18 cellular contexts compared by ENCODE assay signal in genomic region chr17:56917559-56918296, GRCh38. TPM values are rescaled to one million over a fixed set of nuclear protein-coding genes. Genes with fewer than 3 reads are reported as not detected.
DNase-seq lines count a peak whose midpoint lies in the region; ATAC-seq and TF ChIP-seq lines count a peak whose summit lies in the region.
"Had no signal": no experiment of that assay in that cellular context is flagged by ENCODE, and none has a peak within 500 bp of the region (broad histone marks: within the 10 kb centered on the region; RNA-seq: fewer than 3 reads in every experiment).

No MANE protein-coding gene starts in this region.

- peaks cover 0 to 7% of the 10 kb centered on the region in 2 donors for H3K27me3 Mint-ChIP-seq in natural killer cell treated with Interleukin-12 subunit alpha and Interleukin-12 subunit beta and Interleukin-15 and Interleukin-18, amount 100 ng/mL, for 72 hours
- peaks cover 0 to 8% of the 10 kb centered on the region in 2 donors for H3K27me3 Mint-ChIP-seq in natural killer cell (ENCODE audit: low read depth in 2 of 2)

- intact Hi-C loops in natural killer cell (cut with micrococcal nuclease): no loop called here
- intact Hi-C loops in Panc1 (cut with micrococcal nuclease; ENCODE audit: unreplicated experiment): no loop called here

- H3K36me3 Mint-ChIP-seq in natural killer cell treated with Interleukin-12 subunit alpha and Interleukin-12 subunit beta and Interleukin-15 and Interleukin-18, amount 100 ng/mL, for 72 hours: peaks cover 26% of the 10 kb centered on the region
- no peaks in the 10 kb centered on the region for H3K36me3 Mint-ChIP-seq in natural killer cell

- no peak overlapping the region for H3K4me3 ChIP-seq in Panc1 (ENCODE audit: low read depth in 2 of 2, low read length in 2 of 2)
- H3K4me3 ChIP-seq: psoas muscle had no signal

- H3K27ac Mint-ChIP-seq in natural killer cell treated with Interleukin-12 subunit alpha and Interleukin-12 subunit beta and Interleukin-15 and Interleukin-18, amount 100 ng/mL, for 72 hours: peak overlapping the region; percentile 87 to 96
- H3K27ac Mint-ChIP-seq in natural killer cell: no peak overlapping the region
- H3K27ac Mint-ChIP-seq: nephron progenitor cell had no signal

- H3K4me1 ChIP-seq in Panc1 (ENCODE audit: control insufficient read depth, insufficient read depth, low read length) (peaks cover 20% of the 10 kb centered on the region), foreskin keratinocyte (peaks cover 13% of the 10 kb centered on the region)

- CTCF ChIA-PET in Panc1 (lab: Charles Lee): no interaction called here

- H3K27ac ChIP-seq in Panc1 (ENCODE audit: low read length): peak overlapping the region; percentile 99; the same call in 1 of the 2 replicates
- no peak overlapping the region for H3K27ac ChIP-seq in foreskin keratinocyte
- H3K27ac ChIP-seq: KMS-11, psoas muscle had no signal

- TF ChIP-seq CTCF in natural killer cell (IDR thresholded peaks at IDR 0.05) (no peak), Panc1 (IDR thresholded peaks at IDR 0.05) (no peak), foreskin keratinocyte (conservative IDR thresholded peaks at IDR 0.05) (no peak)

- no peak for ATAC-seq in natural killer cell treated with Interleukin-12 subunit alpha and Interleukin-12 subunit beta and Interleukin-15 and Interleukin-18, amount 100 ng/mL, for 72 hours
- no peak for ATAC-seq in natural killer cell
- ATAC-seq in Panc1: no peak
- ATAC-seq in HG03025 (IDR thresholded peaks at IDR 0.05; ENCODE audit: low FRiP score, unreplicated experiment): no peak
- ATAC-seq in foreskin keratinocyte: no peak
- ATAC-seq: left cardiac atrium, psoas muscle had no signal

- in situ Hi-C loops in Panc1 (cut with HindIII; ENCODE audit: low pct_unique_long_range_greater_than_20kb, low sequenced_read_pairs): no loop called here

- H3K9me3 Mint-ChIP-seq in natural killer cell treated with Interleukin-12 subunit alpha and Interleukin-12 subunit beta and Interleukin-15 and Interleukin-18, amount 100 ng/mL, for 72 hours: peaks cover 8% of the 10 kb centered on the region
- H3K9me3 Mint-ChIP-seq in natural killer cell: no peaks in the 10 kb centered on the region

- peaks cover 4% of the 10 kb centered on the region; the same call in 1 of the 2 replicates for H3K36me3 ChIP-seq in Panc1 (ENCODE audit: control insufficient read depth, insufficient read depth, low read length)

- no peak overlapping the region for H3K4me3 Mint-ChIP-seq in natural killer cell treated with Interleukin-12 subunit alpha and Interleukin-12 subunit beta and Interleukin-15 and Interleukin-18, amount 100 ng/mL, for 72 hours
- H3K4me3 Mint-ChIP-seq in natural killer cell: no peak overlapping the region
- H3K4me3 Mint-ChIP-seq: nephron progenitor cell had no signal

- peaks cover 38 to 41% of the 10 kb centered on the region in 2 donors for H3K4me1 Mint-ChIP-seq in natural killer cell treated with Interleukin-12 subunit alpha and Interleukin-12 subunit beta and Interleukin-15 and Interleukin-18, amount 100 ng/mL, for 72 hours (ENCODE audit: low read depth in 2 of 2)
- peaks cover 13 to 25% of the 10 kb centered on the region in 2 donors for H3K4me1 Mint-ChIP-seq in natural killer cell

- H3K9me3 ChIP-seq in Panc1 (ENCODE audit: control insufficient read depth, insufficient read depth, low read depth, low read length): peaks cover 11% of the 10 kb centered on the region; the same call in 1 of the 2 replicates
- H3K9me3 ChIP-seq: psoas muscle had no signal

- POLR2A ChIA-PET in Panc1 (lab: Charles Lee): no interaction called here

- DNase-seq in natural killer cell treated with Interleukin-12 subunit alpha and Interleukin-12 subunit beta and Interleukin-15 and Interleukin-18, amount 100 ng/mL, for 72 hours (ENCODE audit: low spot score): no peak
- DNase-seq in natural killer cell (no peak), Panc1 (ENCODE audit: low read depth, low spot score) (no peak), fibroblast of gingiva (ENCODE audit: low read depth) (peak; percentile 14), foreskin keratinocyte (no peak)
- no peak for DNase-seq in effector CD4-positive, alpha-beta T cell
- DNase-seq: amniotic stem cell; caudate nucleus; left cardiac atrium; NCI-H1092; NCI-H526; nephron progenitor cell; SHP77 treated with DMSO at 0.1 percent for 48 hours; stimulated activated CD4-positive, alpha-beta T cell treated with anti-CD3 and anti-CD28 coated beads, Interleukin-4, amount 100 ng/mL, for 24 hours; substantia nigra had no signal

- H3K27me3 ChIP-seq in Panc1 (ENCODE audit: control insufficient read depth, insufficient read depth, low read length): no peaks in the 10 kb centered on the region
- no peaks in the 10 kb centered on the region for H3K27me3 ChIP-seq in foreskin keratinocyte

- BruUV-seq in Panc1 (replicated peaks; lab: Mats Ljungman, UMichigan): no TSS peak

RNA-seq across cellular contexts. Expression of gene TRIM25, which starts 3.9 kb away (rescaled TPM):
- total RNA-seq in natural killer cell treated with Interleukin-12 subunit alpha and Interleukin-12 subunit beta and Interleukin-15 and Interleukin-18, amount 100 ng/mL, for 72 hours: 100 to 1,000 TPM in 1 of 2 donors, 10 to 100 TPM in 1; 45.9 to 104 TPM
- total RNA-seq in natural killer cell (100 to 1,000 TPM in 1 of 3 donors, 10 to 100 TPM in 2; 50.4 to 100 (median 74.5) TPM), Panc1 (2021; ENCODE audit: unreplicated experiment) (73.2 TPM), foreskin keratinocyte (66.1 and 72.4 TPM in 2 replicates)
- 42.3 TPM for polyA plus RNA-seq in Panc1 (2012; ENCODE audit: insufficient read length)
- 29.5 TPM in 2 replicates for polyA plus RNA-seq in foreskin keratinocyte

RNA-seq across cellular contexts. Expression of gene COIL, which starts 43.1 kb away (rescaled TPM):
- 10 to 100 TPM; 18.5 to 18.9 TPM for total RNA-seq in natural killer cell treated with Interleukin-12 subunit alpha and Interleukin-12 subunit beta and Interleukin-15 and Interleukin-18, amount 100 ng/mL, for 72 hours
- total RNA-seq in natural killer cell (10 to 100 TPM; 18.6 to 23.8 (median 20.6) TPM), Panc1 (2021; ENCODE audit: unreplicated experiment) (32.9 TPM), foreskin keratinocyte (18.6 and 19.9 TPM in 2 replicates)
- 12.3 TPM for polyA plus RNA-seq in Panc1 (2012; ENCODE audit: insufficient read length)
- polyA plus RNA-seq in foreskin keratinocyte: 10.2 and 11.6 TPM in 2 replicates

Comparison
In these comparisons a context has a peak if more than half of its experiments do, and no peak if none do; other contexts are left out.
1. H3K27ac Mint-ChIP-seq: peak in natural killer cell treated with Interleukin-12 subunit alpha and Interleukin-12 subunit beta and Interleukin-15 and Interleukin-18, amount 100 ng/mL, for 72 hours (2 of 2); none in natural killer cell (0 of 2).